11 cellular contexts compared by ENCODE assay signal in the genomic region with DNA sequence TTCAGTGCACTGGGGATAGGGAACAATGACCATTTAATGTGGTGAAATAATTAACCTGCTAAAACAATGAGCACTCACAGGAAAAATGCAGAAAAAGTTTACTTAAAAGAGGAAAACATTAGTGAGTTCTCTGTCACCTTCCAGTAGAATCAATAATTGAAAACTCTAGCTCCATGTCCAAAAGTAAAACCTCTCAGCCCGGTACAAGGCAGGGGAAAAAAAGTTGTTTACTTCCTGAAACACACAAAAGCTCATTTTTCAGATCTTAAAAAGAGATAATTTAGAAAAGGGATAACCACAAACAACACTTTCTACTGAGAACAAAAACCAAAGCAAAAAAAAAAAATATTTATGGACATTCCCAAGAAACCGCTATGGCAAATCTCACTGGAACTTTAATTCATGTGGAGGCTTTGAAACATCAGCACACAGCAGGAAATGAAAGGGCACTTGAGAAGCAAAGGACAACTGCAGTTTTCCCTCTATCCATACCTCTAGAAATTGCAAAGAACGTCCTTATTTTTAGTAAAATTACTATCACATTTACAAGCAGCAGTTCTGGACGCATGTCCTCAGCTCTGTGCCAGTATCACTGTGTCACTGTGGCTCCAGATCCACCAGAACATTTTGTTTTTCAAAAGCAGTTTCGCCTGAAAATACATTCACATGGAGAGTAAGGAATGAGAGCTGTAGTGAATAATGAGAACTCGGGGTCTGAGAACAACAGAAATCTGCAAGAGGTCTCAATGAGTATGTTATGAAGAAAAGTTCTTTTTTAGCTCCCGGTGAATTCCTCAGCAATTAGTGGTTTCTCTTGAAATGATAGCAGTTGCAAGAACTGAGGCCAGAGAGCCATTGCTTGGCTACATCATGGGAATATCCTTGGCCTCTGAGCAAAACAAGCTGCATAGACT. TPM values are rescaled to one million over a fixed set of nuclear protein-coding genes. Genes with fewer than 3 reads are reported as not detected.
DNase-seq lines count a peak whose midpoint lies in the region; ATAC-seq and TF ChIP-seq lines count a peak whose summit lies in the region.
"Had no signal": no experiment of that assay in that cellular context is flagged by ENCODE, and none has a peak within 500 bp of the region (broad histone marks: within the 10 kb centered on the region; RNA-seq: fewer than 3 reads in every experiment).

No MANE protein-coding gene starts in this region.

- H2BK120ac ChIP-seq in trophoblast cell (ENCODE audit: insufficient read depth, low read length, poor library complexity) = peak overlapping the region; percentile 66

- no peaks in the 10 kb centered on the region for H4K20me1 ChIP-seq in DND-41 (ENCODE audit: insufficient read depth, low read length)

- CTCF ChIA-PET in T-cell (lab: Charles Lee) (interaction anchor here (0.6 to 1.2 kb wide), 8 partner anchors 35 to 637 kb away, joined by 3 to 6 read pairs (median 3); a partner anchor contains a TSS), Caco-2 (lab: Charles Lee) (no interaction called here), RWPE1 (lab: Yijun Ruan, JAX) (interaction anchor here (0.5 kb wide), 1 partner anchor 23 kb away, joined by 3 read pairs; no protein-coding TSS in a partner anchor)

- peak overlapping the region; percentile 87 for H4K8ac ChIP-seq in trophoblast cell (ENCODE audit: low read depth, low read length)

- POLR2A ChIA-PET in T-cell (lab: Charles Lee) (interaction anchor here (0.5 to 0.7 kb wide), 6 partner anchors 9 to 1706 kb away, joined by 3 to 9 read pairs (median 3); no protein-coding TSS in a partner anchor), Caco-2 (lab: Charles Lee) (no interaction called here), RWPE1 (lab: Yijun Ruan, JAX; ENCODE audit: low non-redundant PET) (no interaction called here)

- TF ChIP-seq POLR2A in GM18505 (IDR thresholded peaks at IDR 0.05; ENCODE audit: borderline replicate concordance, extremely low read depth, insufficient read depth, insufficient read length) = no peak

- ATAC-seq in DND-41 (ENCODE audit: insufficient read depth, low read depth) = peak; percentile 65
- no peak for ATAC-seq in T-cell (replicated peaks in 1 of 4)
- ATAC-seq in foreskin keratinocyte = peak; percentile 17
- ATAC-seq in GM18505 (IDR thresholded peaks at IDR 0.05; ENCODE audit: unreplicated experiment) = no peak
- ATAC-seq: stimulated activated naive CD8-positive, alpha-beta T cell treated with anti-CD3 and anti-CD28 coated beads, Interleukin-15, Interleukin-2, amounts not matched to agents 100 U/mL and 50 U/mL, for 24 hours had no signal

- H3K18ac ChIP-seq in trophoblast cell (ENCODE audit: low read length) = no peak overlapping the region

- intact Hi-C loops in Caco-2 (cut with micrococcal nuclease; ENCODE audit: unreplicated experiment) = no loop called here

- H3K14ac ChIP-seq in trophoblast cell (ENCODE audit: low read length) = no peak overlapping the region

- H3K4me3 ChIP-seq in DND-41 (ENCODE audit: low read depth in 1 of 2, low read length in 2 of 2) = no peak overlapping the region
- H3K4me3 ChIP-seq in trophoblast cell (ENCODE audit: low read depth, low read length) = no peak overlapping the region
- H3K4me3 ChIP-seq in Caco-2 (ENCODE audit: low read depth, low read length) = no peak overlapping the region

- H3K27me3 ChIP-seq in DND-41 (ENCODE audit: insufficient read depth, low read length, poor library complexity) (no peaks in the 10 kb centered on the region), foreskin keratinocyte (no peaks in the 10 kb centered on the region), trophoblast cell (ENCODE audit: insufficient read depth, low read length) (no peaks in the 10 kb centered on the region), Caco-2 (replicated peaks; ENCODE audit: control insufficient read depth, insufficient read depth, low read length) (no peaks in the 10 kb centered on the region)

- H3K79me2 ChIP-seq in DND-41 (ENCODE audit: insufficient read depth, low read length) (no peaks in the 10 kb centered on the region), trophoblast cell (ENCODE audit: control insufficient read depth, insufficient read depth, low read length, poor library complexity) (no peaks in the 10 kb centered on the region)

- TF ChIP-seq CTCF in DND-41 (IDR thresholded peaks at IDR 0.05; ENCODE audit: borderline replicate concordance, extremely low read depth, low read length, poor library complexity, severe bottlenecking) = no peak
- TF ChIP-seq CTCF in foreskin keratinocyte (conservative IDR thresholded peaks at IDR 0.05) = no peak
- no peak for TF ChIP-seq CTCF in Caco-2 (IDR thresholded peaks at IDR 0.05; ENCODE audit: insufficient read depth in 1 of 2, low read depth in 1 of 2, low read length in 1 of 2, severe bottlenecking in 1 of 2, unreplicated experiment in 1 of 2)
- TF ChIP-seq CTCF in RWPE1 (conservative IDR thresholded peaks at IDR 0.05; ENCODE audit: low read depth) = no peak

- H3K23ac ChIP-seq in trophoblast cell (ENCODE audit: low read length) = no peak overlapping the region

- H3K9me3 Mint-ChIP-seq in T-cell = no peaks in the 10 kb centered on the region
- no peaks in the 10 kb centered on the region for H3K9me3 Mint-ChIP-seq in Caco-2 (ENCODE audit: unreplicated experiment)

- no TSS peak for BruUV-seq in Caco-2 (replicated peaks; lab: Mats Ljungman, UMichigan)

- no peaks in the 10 kb centered on the region for H3K36me3 ChIP-seq in DND-41 (ENCODE audit: insufficient read depth, low read length)
- H3K36me3 ChIP-seq in trophoblast cell (ENCODE audit: control insufficient read depth in 1 of 2, insufficient read depth in 2 of 2, low read length in 2 of 2) = peaks cover 0 to 2% of the 10 kb centered on the region in 2 experiments
- no peaks in the 10 kb centered on the region for H3K36me3 ChIP-seq in Caco-2 (ENCODE audit: control insufficient read depth, insufficient read depth, low read length)

- peak overlapping the region; percentile 91 for H2BK5ac ChIP-seq in trophoblast cell (ENCODE audit: low read depth, low read length, poor library complexity)

- H3K4me1 Mint-ChIP-seq in T-cell = peaks cover 10 to 26% (median 21%) of the 10 kb centered on the region in 3 donors
- no peaks in the 10 kb centered on the region for H3K4me1 Mint-ChIP-seq in Caco-2 (ENCODE audit: low read depth, unreplicated experiment)

- peaks cover 19% of the 10 kb centered on the region for H3K4me1 ChIP-seq in DND-41 (ENCODE audit: insufficient read depth, low read length)
- peaks cover 5% of the 10 kb centered on the region for H3K4me1 ChIP-seq in foreskin keratinocyte
- H3K4me1 ChIP-seq in trophoblast cell (ENCODE audit: control insufficient read depth in 1 of 2, insufficient read depth in 2 of 2, low read length in 2 of 2) = peaks cover 2% of the 10 kb centered on the region in 2 experiments
- 0 out of 2 replicates have a peak, but pooled peaks cover 5% of the 10 kb centered on the region for H3K4me1 ChIP-seq in Caco-2

- H3K4me2 ChIP-seq in DND-41 (ENCODE audit: insufficient read depth, low read length) = peak overlapping the region; percentile 47
- peak overlapping the region; percentile 33 for H3K4me2 ChIP-seq in trophoblast cell (ENCODE audit: low read length)

- H3K9me3 ChIP-seq in DND-41 (ENCODE audit: insufficient read depth, low read length, severe bottlenecking) (no peaks in the 10 kb centered on the region), trophoblast cell (ENCODE audit: insufficient read depth, low read depth, low read length) (no peaks in the 10 kb centered on the region), Caco-2 (no peaks in the 10 kb centered on the region)

- DNase-seq in DND-41 = no peak
- no peak for DNase-seq in T-cell
- peak in 1 of 2 donors; percentile 24 for DNase-seq in foreskin keratinocyte
- DNase-seq in trophoblast cell = peak in 1 of 2 donors; percentile 31
- DNase-seq in Caco-2 = no peak
- no peak for DNase-seq in RWPE1 (ENCODE audit: low spot score)
- DNase-seq in NCI-H1048 (lab: John Stamatoyannopoulos, UW) = no peak
- DNase-seq: NCI-H510A; stimulated activated naive CD8-positive, alpha-beta T cell treated with anti-CD3 and anti-CD28 coated beads, Interleukin-15, Interleukin-2, amounts not matched to agents 100 U/mL and 50 U/mL, for 24 hours had no signal

- 0 out of 2 replicates have a peak overlapping the region, but pooled peaks have one; percentile 16 for H3K9ac ChIP-seq in DND-41 (ENCODE audit: low read depth, low read length)
- no peak overlapping the region for H3K9ac ChIP-seq in trophoblast cell (ENCODE audit: low read length)

- no peak overlapping the region for H2AK5ac ChIP-seq in trophoblast cell (ENCODE audit: low read length)

- H4K12ac ChIP-seq in trophoblast cell (ENCODE audit: low read depth, low read length) = no peak overlapping the region

- peaks cover 3% of the 10 kb centered on the region for H3K79me1 ChIP-seq in trophoblast cell (ENCODE audit: low read length)

- H3K36me3 Mint-ChIP-seq in T-cell (no peaks in the 10 kb centered on the region), Caco-2 (ENCODE audit: insufficient read depth, unreplicated experiment) (no peaks in the 10 kb centered on the region)
- H3K36me3 Mint-ChIP-seq: activated naive CD8-positive, alpha-beta T cell had no signal

- peak overlapping the region; percentile 80 for H2BK12ac ChIP-seq in trophoblast cell (ENCODE audit: low read length)

- H3K27ac Mint-ChIP-seq in T-cell (peak overlapping the region; percentile 28 to 39), Caco-2 (ENCODE audit: unreplicated experiment) (no peak overlapping the region)
- H3K27ac Mint-ChIP-seq: activated naive CD8-positive, alpha-beta T cell had no signal

- H3K27me3 Mint-ChIP-seq in T-cell = no peaks in the 10 kb centered on the region
- H3K27me3 Mint-ChIP-seq in Caco-2 (ENCODE audit: insufficient read depth, unreplicated experiment) = no peaks in the 10 kb centered on the region
- H3K27me3 Mint-ChIP-seq: activated naive CD8-positive, alpha-beta T cell had no signal

- H3K27ac ChIP-seq in DND-41 (ENCODE audit: low read length) (peak overlapping the region; percentile 61), foreskin keratinocyte (no peak overlapping the region), trophoblast cell (ENCODE audit: low read depth, low read length) (peak overlapping the region; percentile 87), RWPE1 (no peak overlapping the region)

- no CpG with 5 or more reads among the region's 7 CpGs for WGBS in trophoblast cell (ENCODE audit: extremely low coverage, insufficient coverage, insufficient read length)

- H3K4me3 Mint-ChIP-seq in T-cell = peak overlapping the region in 2 of 3 donors; percentile 5 to 9
- H3K4me3 Mint-ChIP-seq in Caco-2 (ENCODE audit: unreplicated experiment) = no peak overlapping the region
- H3K4me3 Mint-ChIP-seq: activated naive CD8-positive, alpha-beta T cell had no signal

- no peak overlapping the region for H3K4ac ChIP-seq in trophoblast cell (ENCODE audit: low read depth, low read length)

- H4K91ac ChIP-seq in trophoblast cell (ENCODE audit: low read depth, low read length) = peak overlapping the region; percentile 47

- H2AFZ ChIP-seq in DND-41 (ENCODE audit: low read depth, low read length) (peak overlapping the region; percentile 62), trophoblast cell (ENCODE audit: insufficient read depth, low read length, poor library complexity) (peak overlapping the region; percentile 83)

RNA-seq across cellular contexts. Expression of a gene that starts 44.7 kb away (rescaled TPM):
- total RNA-seq in T-cell = under 1 TPM in 1 of 5 donors, not detected in 4; 0.03 TPM
- 0.07 and 0.31 TPM in 2 replicates for total RNA-seq in foreskin keratinocyte
- 0.06 and 0.08 TPM in 2 replicates for polyA plus RNA-seq in foreskin keratinocyte
- polyA plus RNA-seq in trophoblast cell (2013) = 0.08 TPM in 2 replicates
- 0.16 and 0.30 TPM in 2 replicates for total RNA-seq in Caco-2 (2022)

RNA-seq across cellular contexts. Expression of a gene that starts 58.1 kb away (rescaled TPM):
- total RNA-seq in T-cell (100 to 1,000 TPM; 218 to 478 (median 248) TPM), foreskin keratinocyte (17.4 and 22.5 TPM in 2 replicates), Caco-2 (2022) (54.7 and 58.0 TPM in 2 replicates)
- polyA plus RNA-seq in foreskin keratinocyte = 4.8 and 5.0 TPM in 2 replicates
- 14.5 and 15.1 TPM in 2 replicates for polyA plus RNA-seq in trophoblast cell (2013)

Comparison
In these comparisons a context has a peak if more than half of its experiments do, and no peak if none do; other contexts are left out.
1. ATAC-seq: peak in DND-41 (single experiment) and foreskin keratinocyte (single experiment); none in T-cell (0 of 4) and GM18505 (single experiment).
2. H3K27ac ChIP-seq: peak in DND-41 (single experiment) and trophoblast cell (single experiment); none in foreskin keratinocyte (single experiment) and RWPE1 (single experiment).
3. POLR2A ChIA-PET loops: an anchor here in T-cell (0.5 to 0.7 kb wide); none called in Caco-2 and RWPE1.